ENCODE assay signal across 1 cellular context in genomic region chr19:49109051-49109450, GRCh38.
A peak's percentile ranks its signal among the peaks of the same experiment; 100 is the strongest.
TF ChIP-seq lines count a peak whose summit lies in the region.

No MANE protein-coding gene starts in this region.

TF ChIP-seq in HepG2, 621 proteins besides CTCF, POLR2A, EP300 and RAD21:
- TF ChIP-seq AGO2 (optimal IDR thresholded peaks at IDR 0.05; ENCODE audit: low read depth, low read length) (peak; percentile 52), PAF1 (CRISPR knock-in tag; IDR thresholded peaks at IDR 0.05) (0 out of 2 replicates have a peak, but pooled peaks have one; percentile 12), ZNF574 (CRISPR knock-in tag; IDR thresholded peaks at IDR 0.05) (no peak), POLR2G (IDR thresholded peaks at IDR 0.05; ENCODE audit: low read depth, low read length) (peak; percentile 30; the same call in 1 of the 2 replicates), ONECUT2 (CRISPR knock-in tag; IDR thresholded peaks at IDR 0.05) (no peak), MNT (IDR thresholded peaks at IDR 0.05) (no peak)
